ENCODE assay signal across 23 cellular contexts in the genomic region with DNA sequence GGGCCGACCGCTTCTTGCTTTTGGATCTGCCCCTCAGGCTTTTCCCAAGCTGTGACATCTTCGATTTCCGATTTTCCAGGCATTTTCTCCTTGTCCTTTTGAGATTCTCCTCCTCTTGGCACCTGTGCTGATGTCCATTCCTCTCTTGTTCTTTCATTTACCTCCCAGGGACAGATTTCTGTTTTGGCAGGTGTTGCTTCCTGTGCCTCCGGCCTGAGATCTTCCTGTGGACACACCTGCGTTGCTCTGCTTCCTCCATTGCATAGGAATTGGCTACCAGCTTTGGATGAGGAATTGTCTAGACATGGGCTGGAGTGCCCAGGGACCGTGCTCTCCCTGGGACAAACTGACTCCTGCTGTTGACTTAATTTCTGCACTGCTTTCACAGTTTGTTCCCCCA. TPM values are rescaled to one million over a fixed set of nuclear protein-coding genes. Genes with fewer than 3 reads are reported as not detected.
"Had no signal": no experiment of that assay in that cellular context is flagged by ENCODE, and none has a peak within 500 bp of the region (broad histone marks: within the 10 kb centered on the region; RNA-seq: fewer than 3 reads in every experiment).

No MANE protein-coding gene starts in this region.

- H3K4me1 ChIP-seq: breast epithelium, right lobe of liver, vagina had no signal

- H3K27ac ChIP-seq: breast epithelium, heart right ventricle, right lobe of liver, skin epidermis, testis, vagina had no signal

- H3K36me3 ChIP-seq: breast epithelium, vagina had no signal

- H3K27me3 ChIP-seq: breast epithelium, right lobe of liver, testis, vagina had no signal

- H3K4me3 ChIP-seq: breast epithelium, heart right ventricle, right lobe of liver, skin epidermis, testis, vagina had no signal

- DNase-seq: activated CD4-positive, alpha-beta T cell treated with anti-CD3 and anti-CD28 coated beads for 4 hours; activated CD4-positive, alpha-beta T cell treated with anti-CD3 and anti-CD28 coated beads, Interleukin-2, amount 50 U/mL, for 48 hours; activated CD4-positive, CD25-positive, alpha-beta regulatory T cell; activated CD8-positive, alpha-beta memory T cell treated with anti-CD3 and anti-CD28 coated beads, Interleukin-2, amount 50 U/mL, for 48 hours; activated naive CD4-positive, alpha-beta T cell treated with anti-CD3 and anti-CD28 coated beads for 36 hours; activated naive CD8-positive, alpha-beta T cell treated with anti-CD3 and anti-CD28 coated beads, Interleukin-2, amount 10 ng/mL, durations not matched to agents 7 days and 5 days; activated T-cell treated with anti-CD3 and anti-CD28 coated beads, Interleukin-2, amount 50 U/mL, for 4 hours; amniotic stem cell; cortex of kidney; erythroblast; foreskin fibroblast; heart right ventricle; left colon; mesenchymal stem cell; stimulated activated CD8-positive, alpha-beta memory T cell treated with anti-CD3 and anti-CD28 coated beads, Interleukin-4, amount 100 ng/mL, for 48 hours; stimulated activated naive CD4-positive, alpha-beta T cell; T1000; testis had no signal

- ATAC-seq: activated T-cell treated with anti-CD3 and anti-CD28 coated beads, Interleukin-2, amount 50 U/mL, for 4 hours; heart right ventricle; left colon; right lobe of liver had no signal

- H3K9me3 ChIP-seq: breast epithelium, heart right ventricle, right lobe of liver, testis, vagina had no signal

RNA-seq across cellular contexts. Expression of gene GPR179, which starts 15.1 kb away (rescaled TPM):
- total RNA-seq: activated T-helper 2 cell treated with anti-CD3 and anti-CD28 coated beads, Interferon-gamma antibody, Interleukin-2, Interleukin-4, amounts not matched to agents 10 μg/mL and 5 μg/mL and 100 μg/mL, durations not matched to agents 14 hours and 24 hours and 36 hours; vagina had no signal
